ENCODE assay signal across 8 cellular contexts in the genomic region with DNA sequence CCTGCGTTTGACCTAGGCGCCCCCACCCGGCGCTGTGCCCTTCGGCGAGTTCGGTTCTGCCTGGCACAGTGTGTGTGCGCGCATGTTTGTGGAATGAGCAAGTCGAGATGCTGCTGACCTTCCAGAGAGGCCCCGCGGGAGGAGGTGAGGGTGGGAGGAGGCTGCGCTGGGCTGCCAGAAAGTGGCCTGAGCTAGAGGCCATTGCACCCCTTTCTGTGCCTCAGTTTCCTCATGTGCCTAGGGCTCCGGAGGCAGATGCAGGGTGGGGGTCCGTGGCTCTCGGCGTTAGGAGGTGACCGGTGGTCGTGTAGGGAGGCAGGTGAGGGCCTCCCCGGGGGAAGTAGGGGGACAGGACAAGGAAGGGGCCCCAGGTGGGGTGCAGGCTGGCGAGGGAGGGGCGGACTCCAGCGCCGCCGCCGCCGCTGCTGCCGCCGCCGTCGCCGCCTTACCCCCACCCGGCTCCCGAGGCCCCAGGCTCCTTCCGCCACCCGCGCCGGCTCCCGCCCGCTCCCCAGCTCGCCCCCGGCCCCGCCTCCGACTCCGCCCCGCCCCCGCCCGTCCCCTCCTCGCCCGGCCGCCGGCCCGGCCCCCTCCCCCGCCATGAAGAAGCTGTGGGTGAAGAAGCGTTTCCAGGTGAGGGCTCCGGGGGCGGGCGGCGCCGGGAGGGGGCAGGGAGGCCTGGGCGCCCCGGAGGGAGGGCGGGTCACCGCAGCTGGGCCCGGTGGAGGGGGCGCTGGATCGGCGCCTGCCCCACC. TPM values are rescaled to one million over a fixed set of nuclear protein-coding genes. Genes with fewer than 3 reads are reported as not detected.
A peak's percentile ranks its signal among the peaks of the same experiment; 100 is the strongest.
DNase-seq lines count a peak whose midpoint lies in the region; ATAC-seq, FAIRE-seq and TF ChIP-seq lines count a peak whose summit lies in the region.

No MANE protein-coding gene starts in this region.

- peak; percentile 45 for ATAC-seq in activated CD8-positive, alpha-beta memory T cell treated with anti-CD3 and anti-CD28 coated beads, Interleukin-2, amount 10 ng/mL, durations not matched to agents 7 days and 5 days
- peak; percentile 48 for ATAC-seq in stimulated activated naive CD8-positive, alpha-beta T cell treated with anti-CD3 and anti-CD28 coated beads, Interleukin-15, amount 100 ng/mL, for 72 hours

- no peaks in the 10 kb centered on the region for H3K79me2 ChIP-seq in MM.1S (ENCODE audit: low read length)
- H3K79me2 ChIP-seq in endothelial cell of umbilical vein (ENCODE audit: control insufficient read depth, insufficient read depth, low read length) = no peaks in the 10 kb centered on the region

- intact Hi-C loops in endothelial cell of umbilical vein (cut with micrococcal nuclease) = no loop called here

- peak; percentile 27 to 70 (median 39) for DNase-seq in CD8-positive, alpha-beta memory T cell
- DNase-seq in MM.1S (peak; percentile 19), endothelial cell of umbilical vein (ENCODE audit: low read depth, low spot score) (no peak), ureter (ENCODE audit: low spot score) (no peak), SW 1271 (lab: John Stamatoyannopoulos, UW) (no peak)
- no peak for DNase-seq in activated CD8-positive, alpha-beta memory T cell treated with anti-CD3 and anti-CD28 coated beads, Interleukin-2, amount 10 ng/mL, durations not matched to agents 7 days and 5 days
- peak in 1 of 2 donors; percentile 33 for DNase-seq in stimulated activated naive CD8-positive, alpha-beta T cell treated with anti-CD3 and anti-CD28 coated beads, Interleukin-15, amount 100 ng/mL, for 72 hours

- H3K36me3 Mint-ChIP-seq in CD8-positive, alpha-beta memory T cell = no peaks in the 10 kb centered on the region
- H3K36me3 Mint-ChIP-seq in activated CD8-positive, alpha-beta memory T cell treated with anti-CD3 and anti-CD28 coated beads, Interleukin-2, amount 10 ng/mL, durations not matched to agents 7 days and 5 days = no peaks in the 10 kb centered on the region

- peak overlapping the region; percentile 55 for H3K4me3 ChIP-seq in CD8-positive, alpha-beta memory T cell (ENCODE audit: low read length)
- H3K4me3 ChIP-seq in MM.1S (ENCODE audit: low read length) (peak overlapping the region; percentile 41; the same call in 1 of the 2 replicates), endothelial cell of umbilical vein (replicated peaks in 1 of 3; ENCODE audit: insufficient read depth in 1 of 3, low read depth in 1 of 3, low read length in 3 of 3) (peak overlapping the region in 1 of 3 experiments; percentile 41), muscle layer of colon (ENCODE audit: low read depth in 1 of 2, low read length in 2 of 2) (peak overlapping the region; percentile 48 to 57)

- no peaks in the 10 kb centered on the region for H3K9me3 ChIP-seq in CD8-positive, alpha-beta memory T cell (ENCODE audit: low read length)
- H3K9me3 ChIP-seq in MM.1S (replicated peaks; ENCODE audit: insufficient read depth, low read length) (no peaks in the 10 kb centered on the region), endothelial cell of umbilical vein (replicated peaks; ENCODE audit: control insufficient read depth, insufficient read depth, low read length) (no peaks in the 10 kb centered on the region), muscle layer of colon (ENCODE audit: low read length) (no peaks in the 10 kb centered on the region)

- no peak for FAIRE-seq in endothelial cell of umbilical vein (lab: Jason Lieb, UNC)

- H2AFZ ChIP-seq in MM.1S (ENCODE audit: low read length) (no peak overlapping the region), endothelial cell of umbilical vein (ENCODE audit: low read depth, low read length) (no peak overlapping the region)

- no peak for TF ChIP-seq POLR2A in endothelial cell of umbilical vein (IDR thresholded peaks at IDR 0.05; ENCODE audit: low read depth, low read length)

- peaks cover 12 to 18% (median 15%) of the 10 kb centered on the region in 3 donors for H3K4me1 Mint-ChIP-seq in CD8-positive, alpha-beta memory T cell
- H3K4me1 Mint-ChIP-seq in activated CD8-positive, alpha-beta memory T cell treated with anti-CD3 and anti-CD28 coated beads, Interleukin-2, amount 10 ng/mL, durations not matched to agents 7 days and 5 days = peaks cover 2% of the 10 kb centered on the region
- peaks cover 28% of the 10 kb centered on the region for H3K4me1 Mint-ChIP-seq in stimulated activated naive CD8-positive, alpha-beta T cell treated with anti-CD3 and anti-CD28 coated beads, Interleukin-15, amount 100 ng/mL, for 72 hours

- H3K27ac Mint-ChIP-seq in CD8-positive, alpha-beta memory T cell = peak overlapping the region in 1 of 8 donors; percentile 1
- no peak overlapping the region for H3K27ac Mint-ChIP-seq in activated CD8-positive, alpha-beta memory T cell treated with anti-CD3 and anti-CD28 coated beads, Interleukin-2, amount 10 ng/mL, durations not matched to agents 7 days and 5 days
- H3K27ac Mint-ChIP-seq in stimulated activated naive CD8-positive, alpha-beta T cell treated with anti-CD3 and anti-CD28 coated beads, Interleukin-15, amount 100 ng/mL, for 72 hours = no peak overlapping the region

- no peaks in the 10 kb centered on the region for H3K4me1 ChIP-seq in CD8-positive, alpha-beta memory T cell (ENCODE audit: insufficient read depth, low read length)
- H3K4me1 ChIP-seq in MM.1S (ENCODE audit: low read length) (no peaks in the 10 kb centered on the region), endothelial cell of umbilical vein (ENCODE audit: control insufficient read depth, extremely low read depth, insufficient read depth, low read length) (peaks cover 4% of the 10 kb centered on the region), muscle layer of colon (ENCODE audit: insufficient read depth, low read length) (peaks cover 78% of the 10 kb centered on the region)

- H3K9me2 ChIP-seq in MM.1S (replicated peaks; ENCODE audit: insufficient read depth, low read length) = no peaks in the 10 kb centered on the region

- peak overlapping the region; percentile 60 to 91 (median 78) for H3K4me3 Mint-ChIP-seq in CD8-positive, alpha-beta memory T cell
- peak overlapping the region; percentile 13 for H3K4me3 Mint-ChIP-seq in activated CD8-positive, alpha-beta memory T cell treated with anti-CD3 and anti-CD28 coated beads, Interleukin-2, amount 10 ng/mL, durations not matched to agents 7 days and 5 days
- peak overlapping the region; percentile 82 for H3K4me3 Mint-ChIP-seq in stimulated activated naive CD8-positive, alpha-beta T cell treated with anti-CD3 and anti-CD28 coated beads, Interleukin-15, amount 100 ng/mL, for 72 hours

- H3K27ac ChIP-seq in CD8-positive, alpha-beta memory T cell (ENCODE audit: low read depth, low read length) = no peak overlapping the region
- H3K27ac ChIP-seq in MM.1S (ENCODE audit: low read length) (no peak overlapping the region), endothelial cell of umbilical vein (ENCODE audit: insufficient read depth, low read depth, low read length) (no peak overlapping the region), muscle layer of colon (ENCODE audit: low read depth, low read length) (peak overlapping the region; percentile 93)

- no TSS peak for BruUV-seq in endothelial cell of umbilical vein (replicated peaks; lab: Mats Ljungman, UMichigan)

- peaks cover 4% of the 10 kb centered on the region for H3K27me3 ChIP-seq in CD8-positive, alpha-beta memory T cell (ENCODE audit: insufficient read depth, low read length, poor library complexity, severe bottlenecking)
- H3K27me3 ChIP-seq in MM.1S (replicated peaks; ENCODE audit: insufficient read depth, low read length) (peaks cover 75% of the 10 kb centered on the region), endothelial cell of umbilical vein (ENCODE audit: control insufficient read depth in 2 of 2, insufficient read depth in 2 of 2, low read length in 2 of 2) (peaks cover 18 to 31% of the 10 kb centered on the region in 2 experiments), muscle layer of colon (ENCODE audit: control insufficient read depth in 1 of 2, insufficient read depth in 2 of 2, low read length in 2 of 2) (no peaks in the 10 kb centered on the region)

- H3K9ac ChIP-seq in MM.1S (ENCODE audit: low read length) (no peak overlapping the region), endothelial cell of umbilical vein (replicated peaks; ENCODE audit: extremely low read depth, insufficient read depth, low read length) (no peak overlapping the region), muscle layer of colon (ENCODE audit: low read length) (peak overlapping the region; percentile 61)

- H4K20me1 ChIP-seq in MM.1S (ENCODE audit: insufficient read depth, low read length) (no peaks in the 10 kb centered on the region), endothelial cell of umbilical vein (replicated peaks; ENCODE audit: control insufficient read depth, extremely low read depth, insufficient read depth, low read length) (no peaks in the 10 kb centered on the region)

- no peaks in the 10 kb centered on the region for H3K9me3 Mint-ChIP-seq in CD8-positive, alpha-beta memory T cell
- H3K9me3 Mint-ChIP-seq in activated CD8-positive, alpha-beta memory T cell treated with anti-CD3 and anti-CD28 coated beads, Interleukin-2, amount 10 ng/mL, durations not matched to agents 7 days and 5 days (ENCODE audit: low read depth) = no peaks in the 10 kb centered on the region
- no peaks in the 10 kb centered on the region for H3K9me3 Mint-ChIP-seq in stimulated activated naive CD8-positive, alpha-beta T cell treated with anti-CD3 and anti-CD28 coated beads, Interleukin-15, amount 100 ng/mL, for 72 hours

- H3F3A ChIP-seq in MM.1S (ENCODE audit: insufficient read depth, low read length) = no peaks in the 10 kb centered on the region

- TF ChIP-seq CTCF in MM.1S (IDR thresholded peaks at IDR 0.05; ENCODE audit: low read length) (no peak), endothelial cell of umbilical vein (IDR thresholded peaks at IDR 0.05; ENCODE audit: extremely low read depth in 1 of 2, insufficient read depth in 1 of 2, low read depth in 1 of 2, low read length in 2 of 2) (no peak)

- peak overlapping the region; percentile 81 for H3K4me2 ChIP-seq in MM.1S (ENCODE audit: low read depth, low read length)
- H3K4me2 ChIP-seq in endothelial cell of umbilical vein (ENCODE audit: insufficient read depth, low read length) = no peak overlapping the region

- POLR2A ChIA-PET in CD8-positive, alpha-beta memory T cell (lab: Charles Lee) = interaction anchor here (0.7 kb wide), 1 partner anchor 922 kb away, joined by 5 read pairs; no protein-coding TSS in a partner anchor
- POLR2A ChIA-PET in endothelial cell of umbilical vein (lab: Charles Lee) = no interaction called here

- CTCF ChIA-PET in CD8-positive, alpha-beta memory T cell (lab: Charles Lee) = interaction anchor here (1.3 to 1.6 kb wide), 2 partner anchors 39 to 88 kb away, joined by 3 to 6 read pairs; no protein-coding TSS in a partner anchor
- CTCF ChIA-PET in activated CD8-positive, alpha-beta memory T cell treated with anti-CD3 and anti-CD28 coated beads, Interleukin-2, amount 10 ng/mL, durations not matched to agents 7 days and 5 days (lab: Charles Lee) = interaction anchor here (1.0 kb wide), 2 partner anchors 18 to 88 kb away, joined by 3 read pairs; no protein-coding TSS in a partner anchor
- CTCF ChIA-PET in endothelial cell of umbilical vein (lab: Charles Lee) = interaction anchor here (1.5 to 5.7 kb wide), 3 partner anchors 18 to 88 kb away, joined by 5 to 30 read pairs (median 12); no protein-coding TSS in a partner anchor

- H3K36me3 ChIP-seq in CD8-positive, alpha-beta memory T cell (ENCODE audit: insufficient read depth, low read length) = no peaks in the 10 kb centered on the region
- H3K36me3 ChIP-seq in MM.1S (replicated peaks; ENCODE audit: insufficient read depth, low read length) (no peaks in the 10 kb centered on the region), endothelial cell of umbilical vein (ENCODE audit: control insufficient read depth in 2 of 2, extremely low read depth in 1 of 2, insufficient read depth in 2 of 2, low read length in 2 of 2) (no peaks in the 10 kb centered on the region), muscle layer of colon (ENCODE audit: insufficient read depth, low read length) (peaks cover 5% of the 10 kb centered on the region)

- dilution Hi-C loops in endothelial cell of umbilical vein (cut with MboI; ENCODE audit: extremely low pct_ligation_motif_present, low sequenced_read_pairs) = no loop called here

- peaks cover 16 to 28% of the 10 kb centered on the region in 2 donors for H3K27me3 Mint-ChIP-seq in CD8-positive, alpha-beta memory T cell
- H3K27me3 Mint-ChIP-seq in activated CD8-positive, alpha-beta memory T cell treated with anti-CD3 and anti-CD28 coated beads, Interleukin-2, amount 10 ng/mL, durations not matched to agents 7 days and 5 days = peaks cover 30% of the 10 kb centered on the region
- peaks cover 20% of the 10 kb centered on the region for H3K27me3 Mint-ChIP-seq in stimulated activated naive CD8-positive, alpha-beta T cell treated with anti-CD3 and anti-CD28 coated beads, Interleukin-15, amount 100 ng/mL, for 72 hours

- H3K9me1 ChIP-seq in endothelial cell of umbilical vein (replicated peaks; ENCODE audit: control insufficient read depth, extremely low read depth, insufficient read depth, low read length) = no peaks in the 10 kb centered on the region

RNA-seq across cellular contexts. Expression of a gene that starts 7.0 kb away (rescaled TPM):
- total RNA-seq in CD8-positive, alpha-beta memory T cell = 1 to 10 TPM in 1 of 2 experiments, under 1 TPM in 1; 0.94 to 1.0 TPM
- 0.48 TPM for polyA plus RNA-seq in CD8-positive, alpha-beta memory T cell
- 1 to 10 TPM in 1 of 2 experiments, under 1 TPM in 1; 0.52 to 1.3 TPM for total RNA-seq in activated CD8-positive, alpha-beta memory T cell treated with anti-CD3 and anti-CD28 coated beads, Interleukin-2, amount 10 ng/mL, durations not matched to agents 7 days and 5 days
- total RNA-seq in endothelial cell of umbilical vein (0.21 and 0.84 TPM in 2 replicates), ureter (76.6 TPM)
- polyA plus RNA-seq in endothelial cell of umbilical vein = 3.5 TPM in 2 replicates
- polyA plus RNA-seq in endothelial cell of umbilical vein (2011; cell fraction: cytosol; rRNA removed) = 0.94 and 2.1 TPM in 2 replicates
- 18.2 and 18.7 TPM in 2 replicates for polyA plus RNA-seq in endothelial cell of umbilical vein (2011; cell fraction: nucleus; rRNA removed)
- 1.0 and 2.6 TPM in 2 replicates for polyA plus RNA-seq in endothelial cell of umbilical vein (2012)
- 3.6 and 5.6 TPM in 2 replicates for polyA minus RNA-seq in endothelial cell of umbilical vein
- 1.7 TPM for polyA minus RNA-seq in endothelial cell of umbilical vein (2011; cell fraction: cytosol; rRNA and poly(A)+ RNA removed)
- 4.4 and 11.4 TPM in 2 replicates for polyA minus RNA-seq in endothelial cell of umbilical vein (2011; cell fraction: nucleus; rRNA and poly(A)+ RNA removed)

RNA-seq across cellular contexts. Expression of a gene that starts 23.5 kb away (rescaled TPM):
- not detected for total RNA-seq in CD8-positive, alpha-beta memory T cell
- not detected for polyA plus RNA-seq in CD8-positive, alpha-beta memory T cell
- not detected for total RNA-seq in activated CD8-positive, alpha-beta memory T cell treated with anti-CD3 and anti-CD28 coated beads, Interleukin-2, amount 10 ng/mL, durations not matched to agents 7 days and 5 days
- total RNA-seq in endothelial cell of umbilical vein (not detected in 2 replicates), ureter (1,211 TPM)
- polyA plus RNA-seq in endothelial cell of umbilical vein = not detected in 2 replicates
- not detected in 2 replicates for polyA plus RNA-seq in endothelial cell of umbilical vein (2011; cell fraction: cytosol; rRNA removed)
- polyA plus RNA-seq in endothelial cell of umbilical vein (2011; cell fraction: nucleus; rRNA removed) = not detected in 2 replicates
- not detected in 2 replicates for polyA plus RNA-seq in endothelial cell of umbilical vein (2012)
- polyA minus RNA-seq in endothelial cell of umbilical vein = 1.7 TPM in 1 of 2 replicates, not detected in the other
- 1.1 TPM for polyA minus RNA-seq in endothelial cell of umbilical vein (2011; cell fraction: cytosol; rRNA and poly(A)+ RNA removed)
- polyA minus RNA-seq in endothelial cell of umbilical vein (2011; cell fraction: nucleus; rRNA and poly(A)+ RNA removed) = not detected in 2 replicates

RNA-seq across cellular contexts. Expression of a gene that starts 53.9 kb away (rescaled TPM):
- total RNA-seq in CD8-positive, alpha-beta memory T cell = 100 to 1,000 TPM; 112 to 116 TPM
- polyA plus RNA-seq in CD8-positive, alpha-beta memory T cell = 69.1 TPM
- 10 to 100 TPM; 60.3 to 64.8 TPM for total RNA-seq in activated CD8-positive, alpha-beta memory T cell treated with anti-CD3 and anti-CD28 coated beads, Interleukin-2, amount 10 ng/mL, durations not matched to agents 7 days and 5 days
- total RNA-seq in endothelial cell of umbilical vein (40.4 and 43.1 TPM in 2 replicates), ureter (86.6 TPM)
- 77.5 and 83.2 TPM in 2 replicates for polyA plus RNA-seq in endothelial cell of umbilical vein
- polyA plus RNA-seq in endothelial cell of umbilical vein (2011; cell fraction: cytosol; rRNA removed) = 47.7 and 52.1 TPM in 2 replicates
- 117 and 134 TPM in 2 replicates for polyA plus RNA-seq in endothelial cell of umbilical vein (2011; cell fraction: nucleus; rRNA removed)
- polyA plus RNA-seq in endothelial cell of umbilical vein (2012) = 51.3 and 76.1 TPM in 2 replicates
- 48.5 and 59.5 TPM in 2 replicates for polyA minus RNA-seq in endothelial cell of umbilical vein
- polyA minus RNA-seq in endothelial cell of umbilical vein (2011; cell fraction: cytosol; rRNA and poly(A)+ RNA removed) = 29.0 TPM
- polyA minus RNA-seq in endothelial cell of umbilical vein (2011; cell fraction: nucleus; rRNA and poly(A)+ RNA removed) = 39.2 and 40.3 TPM in 2 replicates

RNA-seq across cellular contexts. Expression of a gene that starts 57.1 kb away (rescaled TPM):
- total RNA-seq in CD8-positive, alpha-beta memory T cell = 10 to 100 TPM; 36.9 to 37.1 TPM
- 32.5 TPM for polyA plus RNA-seq in CD8-positive, alpha-beta memory T cell
- 10 to 100 TPM; 36.5 to 42.6 TPM for total RNA-seq in activated CD8-positive, alpha-beta memory T cell treated with anti-CD3 and anti-CD28 coated beads, Interleukin-2, amount 10 ng/mL, durations not matched to agents 7 days and 5 days
- total RNA-seq in endothelial cell of umbilical vein (34.1 and 39.1 TPM in 2 replicates), ureter (31.9 TPM)
- 104 and 126 TPM in 2 replicates for polyA plus RNA-seq in endothelial cell of umbilical vein
- 56.3 and 59.4 TPM in 2 replicates for polyA plus RNA-seq in endothelial cell of umbilical vein (2011; cell fraction: cytosol; rRNA removed)
- 114 and 130 TPM in 2 replicates for polyA plus RNA-seq in endothelial cell of umbilical vein (2011; cell fraction: nucleus; rRNA removed)
- 45.4 and 47.2 TPM in 2 replicates for polyA plus RNA-seq in endothelial cell of umbilical vein (2012)
- polyA minus RNA-seq in endothelial cell of umbilical vein = 68.7 and 80.4 TPM in 2 replicates
- 21.7 TPM for polyA minus RNA-seq in endothelial cell of umbilical vein (2011; cell fraction: cytosol; rRNA and poly(A)+ RNA removed)
- 17.2 and 32.6 TPM in 2 replicates for polyA minus RNA-seq in endothelial cell of umbilical vein (2011; cell fraction: nucleus; rRNA and poly(A)+ RNA removed)

Comparison
In these comparisons a context has a peak if more than half of its experiments do, and no peak if none do; other contexts are left out.
1. DNase-seq: peak in CD8-positive, alpha-beta memory T cell (5 of 5) and MM.1S (single experiment); none in activated CD8-positive, alpha-beta memory T cell treated with anti-CD3 and anti-CD28 coated beads, Interleukin-2, amount 10 ng/mL, durations not matched to agents 7 days and 5 days (single experiment), endothelial cell of umbilical vein (single experiment), ureter (single experiment) and SW 1271 (0 of 2).
2. H3K4me3 Mint-ChIP-seq: peak in every context shown above with its lines; median percentile 82 in stimulated activated naive CD8-positive, alpha-beta T cell treated with anti-CD3 and anti-CD28 coated beads, Interleukin-15, amount 100 ng/mL, for 72 hours; 78 in CD8-positive, alpha-beta memory T cell; 13 in activated CD8-positive, alpha-beta memory T cell treated with anti-CD3 and anti-CD28 coated beads, Interleukin-2, amount 10 ng/mL, durations not matched to agents 7 days and 5 days.
3. RNA of a gene that starts 7.0 kb away (total RNA-seq): 76.6 TPM in ureter (single experiment); 0.52 to 1.3 TPM in activated CD8-positive, alpha-beta memory T cell treated with anti-CD3 and anti-CD28 coated beads, Interleukin-2, amount 10 ng/mL, durations not matched to agents 7 days and 5 days, 0.94 to 1.0 TPM in CD8-positive, alpha-beta memory T cell and 0.21 to 0.84 TPM in endothelial cell of umbilical vein; every median in the first group is over 10 times any median in the second.
4. RNA of a gene that starts 23.5 kb away (total RNA-seq): 1,211 TPM in ureter (single experiment); not detected in CD8-positive, alpha-beta memory T cell, not detected in activated CD8-positive, alpha-beta memory T cell treated with anti-CD3 and anti-CD28 coated beads, Interleukin-2, amount 10 ng/mL, durations not matched to agents 7 days and 5 days and not detected in endothelial cell of umbilical vein; every median in the first group is over 1,000 times any median in the second.